8 cellular contexts compared by ENCODE assay signal in the genomic region with DNA sequence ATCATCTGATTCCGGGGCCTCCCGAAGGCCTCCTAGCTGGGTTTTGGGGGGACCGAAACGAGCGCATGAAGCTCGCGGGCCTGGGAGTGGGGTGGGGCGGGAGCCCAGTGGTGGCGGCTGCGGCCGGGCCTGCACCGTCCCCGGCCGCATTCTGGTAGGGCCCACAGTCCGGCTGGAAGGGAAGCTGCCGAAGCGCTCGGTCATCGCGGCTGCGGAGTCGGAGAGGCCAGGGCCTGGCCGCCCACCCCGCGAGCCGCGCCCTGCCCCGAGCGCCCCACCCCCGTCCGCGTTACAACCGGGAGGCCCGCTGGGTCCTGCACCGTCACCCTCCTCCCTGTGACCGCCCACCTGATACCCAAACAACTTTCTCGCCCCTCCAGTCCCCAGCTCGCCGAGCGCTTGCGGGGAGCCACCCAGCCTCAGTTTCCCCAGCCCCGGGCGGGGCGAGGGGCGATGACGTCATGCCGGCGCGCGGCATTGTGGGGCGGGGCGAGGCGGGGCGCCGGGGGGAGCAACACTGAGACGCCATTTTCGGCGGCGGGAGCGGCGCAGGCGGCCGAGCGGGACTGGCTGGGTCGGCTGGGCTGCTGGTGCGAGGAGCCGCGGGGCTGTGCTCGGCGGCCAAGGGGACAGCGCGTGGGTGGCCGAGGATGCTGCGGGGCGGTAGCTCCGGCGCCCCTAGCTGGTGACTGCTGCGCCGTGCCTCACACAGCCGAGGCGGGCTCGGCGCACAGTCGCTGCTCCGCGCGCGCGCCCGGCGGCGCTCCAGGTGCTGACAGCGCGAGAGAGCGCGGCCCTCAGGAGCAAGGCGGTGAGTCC.
DNase-seq lines count a peak whose midpoint lies in the region; ATAC-seq and TF ChIP-seq lines count a peak whose summit lies in the region.

A gene (plus strand): TSS at position 528 of the 819 bp plus-strand sequence. CDS start 25,354 bp downstream, outside the sequence.

- peak within 1 kb of the TSS; percentile 84 for H3K4me3 ChIP-seq in GM12875 (ENCODE audit: low read depth, low read length)
- H3K4me3 ChIP-seq in HFF-Myc (replicated peaks; ENCODE audit: low read depth, low read length) = peak within 1 kb of the TSS; percentile 81
- peak within 1 kb of the TSS; percentile 80 to 84 for H3K4me3 ChIP-seq in cardiac fibroblast (replicated peaks in 1 of 2; ENCODE audit: low read depth in 2 of 2, low read length in 2 of 2)

- ATAC-seq in HG03457 (IDR thresholded peaks at IDR 0.05; ENCODE audit: unreplicated experiment) = no peak

- TF ChIP-seq CTCF in GM12875 (IDR thresholded peaks at IDR 0.05; ENCODE audit: borderline replicate concordance, insufficient read depth, low read depth, low read length) = no peak
- no peak for TF ChIP-seq CTCF in HFF-Myc (IDR thresholded peaks at IDR 0.05; ENCODE audit: low read depth, low read length, missing control alignments)
- TF ChIP-seq CTCF in cardiac fibroblast (IDR thresholded peaks at IDR 0.05; ENCODE audit: low read depth, low read length) = no peak

- DNase-seq in HFF-Myc (ENCODE audit: extremely low read depth, low read depth) (no peak), NCI-H1105 (lab: John Stamatoyannopoulos, UW) (peak; percentile 55), cardiac fibroblast (ENCODE audit: low read depth in 2 of 2) (peak; percentile 73 to 74), iris pigment epithelial cell (ENCODE audit: low read depth) (peak; percentile 70)
- DNase-seq in activated CD4-positive, CD25-positive, alpha-beta regulatory T cell (lab: John Stamatoyannopoulos, UW) = peak; percentile 71 to 77 (median 72)
- DNase-seq in stimulated activated CD4-positive, alpha-beta T cell treated with anti-CD3 and anti-CD28 coated beads, Interleukin-12 subunit alpha, Interleukin-12 subunit beta, amount 100 ng/mL, for 24 hours (ENCODE audit: low read depth in 2 of 2) = peak; percentile 73 to 83
